In genomic region chr2:240803191-240803590, GRCh38 we compare ENCODE assay signal across 17 cellular contexts. TPM values are rescaled to one million over a fixed set of nuclear protein-coding genes. Genes with fewer than 3 reads are reported as not detected.
DNase-seq lines count a peak whose midpoint lies in the region; TF ChIP-seq lines count a peak whose summit lies in the region.
"Had no signal": no experiment of that assay in that cellular context is flagged by ENCODE, and none has a peak within 500 bp of the region (broad histone marks: within the 10 kb centered on the region; RNA-seq: fewer than 3 reads in every experiment).

No MANE protein-coding gene starts in this region.

- H3K27me3 ChIP-seq in left ventricle myocardium inferior (ENCODE audit: low read depth) = peaks cover 69% of the 10 kb centered on the region
- no peaks in the 10 kb centered on the region for H3K27me3 ChIP-seq in right atrium auricular region
- H3K27me3 ChIP-seq: BE2C had no signal

- intact Hi-C loops in left ventricle myocardium inferior (cut with micrococcal nuclease) = no loop called here

- no peaks in the 10 kb centered on the region for H3K36me3 ChIP-seq in left ventricle myocardium inferior
- no peaks in the 10 kb centered on the region for H3K36me3 ChIP-seq in right atrium auricular region
- H3K36me3 ChIP-seq: BE2C had no signal

- H3K4me3 ChIP-seq in left ventricle myocardium inferior = no peak overlapping the region
- H3K4me3 ChIP-seq in right atrium auricular region = no peak overlapping the region
- H3K4me3 ChIP-seq: GM23248 had no signal

- H3K4me1 ChIP-seq in left ventricle myocardium inferior (no peaks in the 10 kb centered on the region), right atrium auricular region (peaks cover 0 to 4% of the 10 kb centered on the region in 2 donors)
- H3K4me1 ChIP-seq: BE2C had no signal

- DNase-seq in left ventricle myocardium inferior (peak; percentile 7), right atrium auricular region (ENCODE audit: low spot score) (no peak), iPS-NIHi7 (ENCODE audit: extremely low spot score) (peak; percentile 4), NCI-H226 (no peak), NOMO-1 treated with dmso at 0.1 percent for 144 hours (lab: John Stamatoyannopoulos, UW; ENCODE audit: unreplicated experiment) (no peak)
- DNase-seq in effector CD8-positive, alpha-beta T cell (lab: John Stamatoyannopoulos, UW) = no peak
- DNase-seq: ACHN; BE2C; C1 segment of cervical spinal cord; CD4-positive, alpha-beta T cell; DMS153; DMS79; GDM1; GM23248; HFFc6 had no signal

- TF ChIP-seq CTCF in left ventricle myocardium inferior (IDR thresholded peaks at IDR 0.05; ENCODE audit: borderline replicate concordance) (no peak), right atrium auricular region (IDR thresholded peaks at IDR 0.05) (no peak), VCaP (conservative IDR thresholded peaks at IDR 0.05) (no peak)

- H3K9me3 ChIP-seq in left ventricle myocardium inferior (replicated peaks) (peaks cover 10% of the 10 kb centered on the region), right atrium auricular region (no peaks in the 10 kb centered on the region)
- H3K9me3 ChIP-seq: BE2C had no signal

- H3K27ac ChIP-seq in left ventricle myocardium inferior (replicated peaks) (no peak overlapping the region), right atrium auricular region (no peak overlapping the region), VCaP (peak overlapping the region; percentile 47; the same call in 1 of the 2 replicates)
- H3K27ac ChIP-seq: GM23248, HL-60 had no signal

RNA-seq across cellular contexts. Expression of gene KIF1A, which starts 16.8 kb away (rescaled TPM):
- total RNA-seq in left ventricle myocardium inferior (2.0 TPM), right atrium auricular region (10 to 100 TPM; 41.8 to 43.7 TPM)
- total RNA-seq: CD4-positive, alpha-beta T cell; HFFc6 had no signal

Comparison
In these comparisons a context has a peak if more than half of its experiments do, and no peak if none do; other contexts are left out.
1. DNase-seq: peak in left ventricle myocardium inferior (single experiment) and iPS-NIHi7 (single experiment); none in right atrium auricular region (single experiment), NCI-H226 (single experiment), effector CD8-positive, alpha-beta T cell (single experiment) and NOMO-1 treated with dmso at 0.1 percent for 144 hours (single experiment).
2. RNA of gene KIF1A, which starts 16.8 kb away (total RNA-seq): 41.8 to 43.7 TPM in right atrium auricular region; 2.0 TPM in left ventricle myocardium inferior (single experiment); every median in the first group is over 10 times any median in the second.